ENCODE assay signal across 1 cellular context in genomic region chr1:27192039-27192529, GRCh38.
A peak's percentile ranks its signal among the peaks of the same experiment; 100 is the strongest.
TF ChIP-seq lines count a peak whose summit lies in the region.

No MANE protein-coding gene starts in this region.

TF ChIP-seq in HepG2, 621 proteins besides CTCF, POLR2A, EP300 and RAD21 (continued from another document):
- TF ChIP-seq SOX13 (IDR thresholded peaks at IDR 0.05) (peak; percentile 32; the same call in 1 of the 2 replicates), SOX13 (CRISPR knock-in tag; conservative IDR thresholded peaks at IDR 0.05 in 1 of 2, IDR thresholded peaks at IDR 0.05 in 1 of 2) (peak in 1 of 2 experiments; percentile 23; a peak in 1 of 4 replicates), PBX2 (CRISPR knock-in tag; IDR thresholded peaks at IDR 0.05) (no peak), ZNF720 (CRISPR knock-in tag; IDR thresholded peaks at IDR 0.05) (no peak), ZNF180 (CRISPR knock-in tag; IDR thresholded peaks at IDR 0.05; ENCODE audit: borderline replicate concordance, low read depth) (no peak), ZNF670 (CRISPR knock-in tag; IDR thresholded peaks at IDR 0.05; ENCODE audit: borderline replicate concordance) (0 out of 2 replicates have a peak, but pooled peaks have one; percentile 25), ZFP36L1 (CRISPR knock-in tag; IDR thresholded peaks at IDR 0.05) (no peak), SRSF9 (IDR thresholded peaks at IDR 0.05; ENCODE audit: borderline replicate concordance, insufficient read depth, low read depth, low read length, poor library complexity, severe bottlenecking) (no peak), ADNP (CRISPR knock-in tag; IDR thresholded peaks at IDR 0.05) (no peak), ZFY (CRISPR knock-in tag; IDR thresholded peaks at IDR 0.05) (peak; percentile 63; the same call in 1 of the 2 replicates), NFYC (CRISPR knock-in tag; IDR thresholded peaks at IDR 0.05) (no peak), ZNF644 (CRISPR knock-in tag; IDR thresholded peaks at IDR 0.05; ENCODE audit: low read depth) (no peak), ARHGAP35 (CRISPR knock-in tag; IDR thresholded peaks at IDR 0.05; ENCODE audit: borderline replicate concordance) (no peak), BCL3 (CRISPR knock-in tag; IDR thresholded peaks at IDR 0.05) (no peak), FOXC1 (CRISPR knock-in tag; IDR thresholded peaks at IDR 0.05; ENCODE audit: borderline replicate concordance) (peak; percentile 36; the same call in 1 of the 2 replicates), ZC3H13 (CRISPR knock-in tag; IDR thresholded peaks at IDR 0.05) (no peak), RBAK (CRISPR knock-in tag; IDR thresholded peaks at IDR 0.05) (no peak), ZNF263 (CRISPR knock-in tag; IDR thresholded peaks at IDR 0.05) (0 out of 2 replicates have a peak, but pooled peaks have one; percentile 15), ZNF3 (CRISPR knock-in tag; IDR thresholded peaks at IDR 0.05) (no peak), ZNF878 (CRISPR knock-in tag; IDR thresholded peaks at IDR 0.05) (0 out of 2 replicates have a peak, but pooled peaks have one; percentile 52), RELA (CRISPR knock-in tag; IDR thresholded peaks at IDR 0.05) (no peak), ZNF614 (CRISPR knock-in tag; IDR thresholded peaks at IDR 0.05; ENCODE audit: borderline replicate concordance) (no peak), SSRP1 (CRISPR knock-in tag; IDR thresholded peaks at IDR 0.05) (no peak), SIX1 (CRISPR knock-in tag; IDR thresholded peaks at IDR 0.05; ENCODE audit: borderline replicate concordance) (no peak), DPF2 (CRISPR knock-in tag; IDR thresholded peaks at IDR 0.05; ENCODE audit: borderline replicate concordance, low read depth) (peak; percentile 36; the same call in 1 of the 2 replicates), ZNF704 (CRISPR knock-in tag; IDR thresholded peaks at IDR 0.05; ENCODE audit: borderline replicate concordance) (no peak)
TF ChIP-seq in HepG2: peak in this region for 81.
